In the genomic region with DNA sequence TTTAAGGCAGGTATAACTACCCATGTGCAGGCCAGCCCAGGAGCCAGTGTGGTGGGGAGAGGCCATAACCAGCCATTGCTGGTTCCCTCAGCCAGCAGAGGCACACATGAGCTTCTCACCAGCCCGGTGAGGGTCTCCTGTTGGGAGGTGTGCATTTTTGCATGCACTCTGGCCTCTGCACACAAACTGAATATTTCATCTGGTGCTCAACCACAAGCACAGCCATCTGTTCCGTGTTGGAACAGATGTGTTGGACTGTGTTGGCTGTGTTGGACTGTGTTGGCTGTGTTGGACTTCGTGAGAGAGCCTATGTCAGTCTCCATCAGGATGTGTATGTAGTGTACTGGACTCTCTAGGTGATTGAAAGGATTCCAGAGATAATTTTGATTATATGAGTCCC, we compare ENCODE assay signal across 19 cellular contexts.
DNase-seq lines count a peak whose midpoint lies in the region; ATAC-seq, FAIRE-seq and TF ChIP-seq lines count a peak whose summit lies in the region.
"Had no signal": no experiment of that assay in that cellular context is flagged by ENCODE, and none has a peak within 500 bp of the region (broad histone marks: within the 10 kb centered on the region; RNA-seq: fewer than 3 reads in every experiment).

No MANE protein-coding gene starts in this region.

- H4K20me1 ChIP-seq in OCI-LY3 (ENCODE audit: insufficient read depth, low read length), result peaks cover 6% of the 10 kb centered on the region; the same call in 1 of the 2 replicates

- H3K4me3 Mint-ChIP-seq in CD8-positive, alpha-beta T cell, result no peak overlapping the region
- H3K4me3 Mint-ChIP-seq: activated T-cell treated with anti-CD3 and anti-CD28 coated beads, Interleukin-2, amount 50 U/mL, for 4 hours; HFFc6; T-helper 2 cell treated with Interferon-gamma antibody and Interleukin-4, amounts not matched to agents 5 μg/mL and 100 μg/mL, for 36 hours had no signal

- H3K9me3 Mint-ChIP-seq in CD8-positive, alpha-beta T cell, result no peaks in the 10 kb centered on the region
- H3K9me3 Mint-ChIP-seq: T-helper 2 cell treated with Interferon-gamma antibody and Interleukin-4, amounts not matched to agents 5 μg/mL and 100 μg/mL, for 36 hours had no signal

- no peaks in the 10 kb centered on the region for H3K27me3 ChIP-seq in CD8-positive, alpha-beta T cell (ENCODE audit: insufficient read depth, low read length)
- H3K27me3 ChIP-seq in OCI-LY3 (ENCODE audit: low read depth, low read length) (no peaks in the 10 kb centered on the region), aorta (ENCODE audit: control insufficient read depth in 1 of 2, insufficient read depth in 2 of 2, low read length in 1 of 2) (no peaks in the 10 kb centered on the region)
- H3K27me3 ChIP-seq: sigmoid colon had no signal

- POLR2A ChIA-PET in CD8-positive, alpha-beta T cell (lab: Charles Lee), result no interaction called here

- H3K4me1 ChIP-seq in CD8-positive, alpha-beta T cell (ENCODE audit: insufficient read depth, low read length), result no peaks in the 10 kb centered on the region
- peaks cover 40% of the 10 kb centered on the region for H3K4me1 ChIP-seq in OCI-LY3 (ENCODE audit: low read length)
- H3K4me1 ChIP-seq in aorta (ENCODE audit: control insufficient read depth in 1 of 2, insufficient read depth in 2 of 2, low read length in 2 of 2), result no peaks in the 10 kb centered on the region
- H3K4me1 ChIP-seq: sigmoid colon had no signal

- intact Hi-C loops in CD8-positive, alpha-beta T cell (cut with DNase I, micrococcal nuclease), result no loop called here
- intact Hi-C loops in aorta (cut with DNase I), result no loop called here

- TF ChIP-seq CTCF in CD8-positive, alpha-beta T cell (IDR thresholded peaks at IDR 0.05), result no peak
- no peak for TF ChIP-seq CTCF in OCI-LY3 (IDR thresholded peaks at IDR 0.05; ENCODE audit: low read depth, low read length)

- no peak for TF ChIP-seq POLR2A in GM12892 (IDR thresholded peaks at IDR 0.05; ENCODE audit: low read depth, low read length)

- no peaks in the 10 kb centered on the region for H3K27me3 Mint-ChIP-seq in CD8-positive, alpha-beta T cell (ENCODE audit: low read depth)

- ATAC-seq in CD8-positive, alpha-beta T cell, result no peak
- ATAC-seq in aorta (ENCODE audit: low FRiP score) (no peak), HG03565 (IDR thresholded peaks at IDR 0.05; ENCODE audit: unreplicated experiment) (no peak), HG03520 (IDR thresholded peaks at IDR 0.05; ENCODE audit: unreplicated experiment) (no peak)
- ATAC-seq: activated T-cell treated with anti-CD3 and anti-CD28 coated beads, Interleukin-2, amount 50 U/mL, for 4 hours; Right ventricle myocardium inferior had no signal

- peaks cover 91% of the 10 kb centered on the region for H3K36me3 Mint-ChIP-seq in CD8-positive, alpha-beta T cell

- DNase-seq in CD8-positive, alpha-beta T cell, result no peak
- DNase-seq in GM12892 (ENCODE audit: insufficient read length) (no peak), germinal center (ENCODE audit: low spot score) (peak; percentile 20), aorta (no peak)
- no peak for DNase-seq in stimulated activated naive CD4-positive, alpha-beta T cell treated with Interleukin-2 at 50 U/mL for 16 hours (lab: John Stamatoyannopoulos, UW)
- DNase-seq: activated T-cell treated with anti-CD3 and anti-CD28 coated beads, Interleukin-2, amount 50 U/mL, for 4 hours; AML-193; Calu3; HFFc6; NCI-H1048; occipital lobe; sigmoid colon; stimulated activated CD4-positive, alpha-beta T cell treated with anti-CD3 and anti-CD28 coated beads, Interleukin-2, amount 100 ng/mL, for 24 hours had no signal

- peak overlapping the region; percentile 81 for H3K27ac Mint-ChIP-seq in CD8-positive, alpha-beta T cell
- H3K27ac Mint-ChIP-seq: HFFc6; T-helper 2 cell treated with Interferon-gamma antibody and Interleukin-4, amounts not matched to agents 5 μg/mL and 100 μg/mL, for 36 hours had no signal

- H3K4me3 ChIP-seq in CD8-positive, alpha-beta T cell (ENCODE audit: low read depth, low read length), result no peak overlapping the region
- no peak overlapping the region for H3K4me3 ChIP-seq in OCI-LY3 (ENCODE audit: low read length)
- H3K4me3 ChIP-seq in aorta (ENCODE audit: low read length in 2 of 2), result no peak overlapping the region
- H3K4me3 ChIP-seq: sigmoid colon had no signal

- WGBS in aorta, 2 donors, result 84 to 90% methylated on average over 3 of the region's 3 CpGs

- H3K9me3 ChIP-seq in CD8-positive, alpha-beta T cell (ENCODE audit: low read length), result no peaks in the 10 kb centered on the region
- H3K9me3 ChIP-seq in OCI-LY3 (ENCODE audit: insufficient read depth, low read length), result no peaks in the 10 kb centered on the region
- no peaks in the 10 kb centered on the region for H3K9me3 ChIP-seq in aorta (ENCODE audit: control insufficient read depth, low read length)

- peaks cover 34% of the 10 kb centered on the region for H3K4me1 Mint-ChIP-seq in CD8-positive, alpha-beta T cell (ENCODE audit: low read depth)

- H3K79me2 ChIP-seq in OCI-LY3 (ENCODE audit: low read length), result peaks cover 29% of the 10 kb centered on the region

- FAIRE-seq in GM12892 (lab: Jason Lieb, UNC), result peak; percentile 67
- FAIRE-seq: GM18507 had no signal

- CTCF ChIA-PET in CD8-positive, alpha-beta T cell (lab: Charles Lee), result interaction anchor here (0.9 kb wide), 1 partner anchor 223 kb away, joined by 4 read pairs; no protein-coding TSS in a partner anchor

- H3K27ac ChIP-seq in CD8-positive, alpha-beta T cell (ENCODE audit: low read depth, low read length), result no peak overlapping the region
- H3K27ac ChIP-seq in OCI-LY3 (ENCODE audit: low read length) (peak overlapping the region; percentile 66), aorta (ENCODE audit: low read depth in 1 of 2, low read length in 2 of 2) (no peak overlapping the region)
- H3K27ac ChIP-seq: sigmoid colon had no signal

- no peak overlapping the region for H2AFZ ChIP-seq in OCI-LY3 (ENCODE audit: low read depth, low read length)

- H3K9ac ChIP-seq in OCI-LY3 (ENCODE audit: low read length), result peak overlapping the region; percentile 56; the same call in 1 of the 2 replicates

- peaks cover 69% of the 10 kb centered on the region for H3K36me3 ChIP-seq in CD8-positive, alpha-beta T cell (ENCODE audit: insufficient read depth, low read length)
- peaks cover 79% of the 10 kb centered on the region for H3K36me3 ChIP-seq in OCI-LY3 (replicated peaks; ENCODE audit: low read depth, low read length)
- H3K36me3 ChIP-seq in aorta (ENCODE audit: control insufficient read depth in 1 of 2, insufficient read depth in 2 of 2, low read length in 1 of 2), result peaks cover 6% of the 10 kb centered on the region in 2 donors
- H3K36me3 ChIP-seq: sigmoid colon had no signal

- H3K4me2 ChIP-seq in OCI-LY3 (ENCODE audit: low read length), result peak overlapping the region; percentile 43
